In genomic region chr1:117754061-117754969, GRCh38 we compare ENCODE assay signal across 8 cellular contexts.
DNase-seq lines count a peak whose midpoint lies in the region; ATAC-seq and TF ChIP-seq lines count a peak whose summit lies in the region.

No MANE protein-coding gene starts in this region.

- H3K27me3 ChIP-seq in GM23248 (replicated peaks; ENCODE audit: insufficient read depth) (no peaks in the 10 kb centered on the region), muscle layer of colon (ENCODE audit: control insufficient read depth in 1 of 2, insufficient read depth in 2 of 2, low read length in 2 of 2) (no peaks in the 10 kb centered on the region)

- no peak overlapping the region for H2AFZ ChIP-seq in GM23248

- H4K20me1 ChIP-seq in GM23248 (ENCODE audit: insufficient read depth), result no peaks in the 10 kb centered on the region

- no peaks in the 10 kb centered on the region for H3K36me3 ChIP-seq in GM23248 (ENCODE audit: low read depth)
- H3K36me3 ChIP-seq in muscle layer of colon (ENCODE audit: insufficient read depth, low read length), result no peaks in the 10 kb centered on the region

- in situ Hi-C loops in GM23248 (cut with MboI), result no loop called here

- ATAC-seq in GM19467 (IDR thresholded peaks at IDR 0.05; ENCODE audit: unreplicated experiment), result no peak

- no peak for TF ChIP-seq POLR2A in erythroblast (IDR thresholded peaks at IDR 0.05; ENCODE audit: low read length)

- H3K4me1 ChIP-seq in GM23248 (ENCODE audit: insufficient read depth) (peaks cover 35% of the 10 kb centered on the region), muscle layer of colon (ENCODE audit: insufficient read depth, low read length) (peaks cover 25% of the 10 kb centered on the region)

- H3K4me3 ChIP-seq in GM23248 (peak overlapping the region; percentile 55), muscle layer of colon (ENCODE audit: low read depth in 1 of 2, low read length in 2 of 2) (peak overlapping the region; percentile 18 to 37)

- no peaks in the 10 kb centered on the region for H3K79me2 ChIP-seq in GM23248 (ENCODE audit: insufficient read depth)

- peaks cover 19% of the 10 kb centered on the region for H3F3A ChIP-seq in GM23248 (ENCODE audit: insufficient read depth)

- H3K9me3 ChIP-seq in GM23248 (ENCODE audit: low read depth) (no peaks in the 10 kb centered on the region), muscle layer of colon (ENCODE audit: low read length) (no peaks in the 10 kb centered on the region)

- DNase-seq in AG20443 (ENCODE audit: low spot score) (peak; percentile 68), GM23248 (peak; percentile 73), NCI-H510A (lab: John Stamatoyannopoulos, UW) (peak; percentile 28), erythroblast (lab: John Stamatoyannopoulos, UW) (peak; percentile 60 to 83), superior temporal gyrus (ENCODE audit: extremely low spot score) (peak; percentile 87)
- peak; percentile 27 to 29 for DNase-seq in activated CD4-positive, alpha-beta T cell treated with anti-CD3 and anti-CD28 coated beads, Interleukin-2, amount 50 U/mL, for 4 hours

- no peaks in the 10 kb centered on the region for H3K9me2 ChIP-seq in GM23248 (ENCODE audit: insufficient read depth)

- H3K27ac ChIP-seq in GM23248 (no peak overlapping the region), muscle layer of colon (ENCODE audit: low read depth, low read length) (no peak overlapping the region)

- 24 to 29% methylated on average over 9 of the region's 9 CpGs for WGBS in GM23248 (ENCODE audit: low coverage in 1 of 2, low lambda C conversion rate in 2 of 2, missing lambda C conversion rate in 2 of 2), 2 experiments

- H3K9ac ChIP-seq in GM23248 (no peak overlapping the region), muscle layer of colon (ENCODE audit: low read length) (no peak overlapping the region)

- H3K4me2 ChIP-seq in GM23248 (ENCODE audit: unreplicated experiment), result peak overlapping the region; percentile 75

Comparison
In these comparisons a context has a peak if more than half of its experiments do, and no peak if none do; other contexts are left out.
1. DNase-seq: peak in every context shown above with its lines; median percentile 87 in superior temporal gyrus; 73 in GM23248; 72 in erythroblast; 68 in AG20443; 28 in NCI-H510A; 28 in activated CD4-positive, alpha-beta T cell treated with anti-CD3 and anti-CD28 coated beads, Interleukin-2, amount 50 U/mL, for 4 hours.